In the genomic region with DNA sequence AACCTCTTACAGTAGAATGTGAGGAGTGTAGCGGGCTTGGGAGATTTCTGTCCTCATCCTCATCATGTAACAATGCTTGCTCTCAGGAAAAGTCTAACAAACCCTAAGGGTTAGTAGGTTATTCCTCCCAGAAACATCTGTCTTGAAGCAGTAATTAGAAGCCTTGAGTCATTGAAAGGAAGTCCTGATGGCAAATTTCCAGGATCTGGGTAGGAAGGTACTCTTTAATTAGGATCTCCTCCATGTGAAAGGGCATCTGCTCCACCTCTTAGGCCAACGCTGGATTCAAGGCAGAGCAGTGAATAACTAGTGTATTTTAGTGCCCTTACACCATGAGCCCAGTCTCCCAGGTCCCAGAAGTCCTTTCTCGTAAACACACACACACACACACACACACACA, we compare ENCODE assay signal across 27 cellular contexts.
"Had no signal": no experiment of that assay in that cellular context is flagged by ENCODE, and none has a peak within 500 bp of the region (broad histone marks: within the 10 kb centered on the region; RNA-seq: fewer than 3 reads in every experiment).

No MANE protein-coding gene starts in this region.

- H3K4me3 ChIP-seq: gastroesophageal sphincter, hepatocyte, left ventricle myocardium inferior, lung, mucosa of descending colon, skin epidermis, thoracic aorta, uterus had no signal

- H3K27me3 ChIP-seq: brain microvascular endothelial cell, gastroesophageal sphincter, uterus had no signal

- H3K36me3 ChIP-seq: brain microvascular endothelial cell, gastroesophageal sphincter, left ventricle myocardium inferior, thoracic aorta, uterus had no signal

- H3K27ac ChIP-seq: brain microvascular endothelial cell, epithelial cell of prostate, gastroesophageal sphincter, hepatocyte, left ventricle myocardium inferior, skin epidermis, thoracic aorta, uterus had no signal

- ATAC-seq: gastroesophageal sphincter; mucosa of descending colon; sciatic nerve; stimulated activated naive CD8-positive, alpha-beta T cell treated with anti-CD3 and anti-CD28 coated beads, Interleukin-15, Interleukin-2, amounts not matched to agents 100 U/mL and 50 U/mL, for 24 hours had no signal

- FAIRE-seq: astrocyte, endometrium had no signal

- DNase-seq: activated CD4-positive, alpha-beta memory T cell treated with anti-CD3 and anti-CD28 coated beads for 36 hours; activated CD4-positive, alpha-beta T cell treated with anti-CD3 and anti-CD28 coated beads, Interleukin-2, amount 10 ng/mL, durations not matched to agents 24 days and 14 days; activated CD4-positive, CD25-positive, alpha-beta regulatory T cell treated with anti-CD3 and anti-CD28 coated beads, Interleukin-2, amount 50 U/mL, for 72 hours; activated CD8-positive, alpha-beta memory T cell treated with anti-CD3 and anti-CD28 coated beads, Interleukin-2, amount 50 U/mL, for 4 hours; activated gamma-delta T cell; activated naive CD4-positive, alpha-beta T cell treated with anti-CD3 and anti-CD28 coated beads, Interleukin-2, amount 10 ng/mL, durations not matched to agents 7 days and 5 days; activated T-cell treated with anti-CD3 and anti-CD28 coated beads, Interleukin-2, amount 50 U/mL, for 1 hour; amniotic stem cell; brain microvascular endothelial cell; islet precursor cell; left ventricle myocardium inferior; mucosa of descending colon; stimulated activated CD4-positive, alpha-beta T cell treated with anti-CD3 and anti-CD28 coated beads, Interleukin-12 subunit alpha, Interleukin-12 subunit beta, amount 100 ng/mL, for 4 hours; stimulated activated CD4-positive, alpha-beta T cell treated with anti-CD3 and anti-CD28 coated beads, Interleukin-4, amount 100 ng/mL, for 1 hour; stimulated activated naive CD8-positive, alpha-beta T cell treated with anti-CD3 and anti-CD28 coated beads, Interleukin-15, Interleukin-2, amounts not matched to agents 100 U/mL and 50 U/mL, for 24 hours; T1000; trophoblast cell; uterus had no signal

- H3K9me3 ChIP-seq: gastroesophageal sphincter, left ventricle myocardium inferior, mucosa of descending colon, thoracic aorta, uterus had no signal

- H3K4me1 ChIP-seq: gastroesophageal sphincter, left ventricle myocardium inferior, uterus had no signal
